ENCODE assay signal across 16 cellular contexts in the genomic region with DNA sequence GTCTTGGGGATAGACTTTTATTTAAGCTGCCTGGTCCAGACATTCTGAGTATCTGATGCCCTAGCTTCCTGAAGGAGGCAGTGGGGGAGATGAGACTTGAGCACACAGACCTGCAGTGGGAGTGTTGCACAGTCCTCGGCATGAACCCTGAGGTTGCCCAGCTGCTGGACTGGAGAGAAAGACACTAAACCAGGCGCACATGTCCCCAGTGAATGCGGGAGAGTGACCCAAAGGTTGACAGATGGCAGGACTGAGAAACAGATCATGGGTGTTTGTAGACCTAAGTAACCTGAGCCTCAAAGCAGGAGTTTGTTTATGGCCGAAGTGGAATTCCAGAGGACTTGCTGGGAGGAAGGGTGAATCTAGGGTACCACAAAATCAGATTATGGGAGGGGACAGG. TPM values are rescaled to one million over a fixed set of nuclear protein-coding genes. Genes with fewer than 3 reads are reported as not detected.
DNase-seq lines count a peak whose midpoint lies in the region; ATAC-seq and TF ChIP-seq lines count a peak whose summit lies in the region.
"Had no signal": no experiment of that assay in that cellular context is flagged by ENCODE, and none has a peak within 500 bp of the region (broad histone marks: within the 10 kb centered on the region; RNA-seq: fewer than 3 reads in every experiment).

No MANE protein-coding gene starts in this region.

- no peak for TF ChIP-seq POLR2A in spleen (IDR thresholded peaks at IDR 0.05)

- H3K27ac ChIP-seq in SJCRH30 (no peak overlapping the region; the same call in 1 of the 2 replicates), spleen (no peak overlapping the region)
- H3K27ac ChIP-seq: BLaER1 treated with 17β-estradiol and CSF1 and Interleukin-3, amounts not matched to agents 10 nM and 100 nM had no signal

- in situ Hi-C loops in ACHN (cut with HindIII; ENCODE audit: low pct_ligation_motif_present, low pct_unique_long_range_greater_than_20kb, low sequenced_read_pairs): no loop called here

- peaks cover 25% of the 10 kb centered on the region for H3K4me1 ChIP-seq in SJCRH30
- no peaks in the 10 kb centered on the region for H3K4me1 ChIP-seq in spleen
- H3K4me1 ChIP-seq: BLaER1 treated with 17β-estradiol and CSF1 and Interleukin-3, amounts not matched to agents 10 nM and 100 nM had no signal

- no peak overlapping the region for H3K27ac Mint-ChIP-seq in naive thymus-derived CD8-positive, alpha-beta T cell
- H3K27ac Mint-ChIP-seq: T-helper 17 cell had no signal

- no peak overlapping the region for H3K4me3 Mint-ChIP-seq in naive thymus-derived CD8-positive, alpha-beta T cell
- H3K4me3 Mint-ChIP-seq: T-helper 17 cell had no signal

- no peaks in the 10 kb centered on the region; the same call in 1 of the 2 replicates for H3K9me3 ChIP-seq in SJCRH30 (replicated peaks)
- H3K9me3 ChIP-seq in spleen: no peaks in the 10 kb centered on the region

- H3K4me3 ChIP-seq in SJCRH30 (peak overlapping the region; percentile 31), spleen (no peak overlapping the region)
- H3K4me3 ChIP-seq: BLaER1 treated with 17β-estradiol and CSF1 and Interleukin-3, amounts not matched to agents 10 nM and 100 nM had no signal

- H3K27me3 Mint-ChIP-seq in naive thymus-derived CD8-positive, alpha-beta T cell: peaks cover 15 to 65% (median 32%) of the 10 kb centered on the region in 5 donors

- H3K36me3 ChIP-seq in SJCRH30: no peaks in the 10 kb centered on the region
- no peaks in the 10 kb centered on the region for H3K36me3 ChIP-seq in spleen
- H3K36me3 ChIP-seq: BLaER1 treated with 17β-estradiol and CSF1 and Interleukin-3, amounts not matched to agents 10 nM and 100 nM had no signal

- intact Hi-C loops in spleen (cut with DNase I; ENCODE audit: low total_unique reads): no loop called here

- POLR2A ChIA-PET in naive thymus-derived CD8-positive, alpha-beta T cell (lab: Charles Lee): no interaction called here

- WGBS in spleen, 5 donors: 48 to 63% (median 54%) methylated on average over 4 of the region's 4 CpGs

- H3K4me1 Mint-ChIP-seq in naive thymus-derived CD8-positive, alpha-beta T cell: no peaks in the 10 kb centered on the region
- H3K4me1 Mint-ChIP-seq: T-helper 17 cell had no signal

- H3K9me3 Mint-ChIP-seq in naive thymus-derived CD8-positive, alpha-beta T cell: peaks cover 0 to 2% (median 0%) of the 10 kb centered on the region in 9 donors

- no peak for ATAC-seq in naive thymus-derived CD8-positive, alpha-beta T cell
- ATAC-seq: T-helper 17 cell had no signal

- no peaks in the 10 kb centered on the region for H3K36me3 Mint-ChIP-seq in naive thymus-derived CD8-positive, alpha-beta T cell

- TF ChIP-seq CTCF in spleen (IDR thresholded peaks at IDR 0.05 in 8 of 11, conservative IDR thresholded peaks at IDR 0.05 in 3 of 11): no peak

- peak; percentile 3 for DNase-seq in NCI-H748 (lab: John Stamatoyannopoulos, UW; ENCODE audit: unreplicated experiment)
- no peak for DNase-seq in NCI-H748 treated with DMSO at 0.1 percent for 48 hours (lab: John Stamatoyannopoulos, UW)
- peak in 1 of 2 experiments; percentile 63 for DNase-seq in SJCRH30
- peak; percentile 96 for DNase-seq in left kidney (ENCODE audit: low read depth, low spot score)
- DNase-seq in epidermal melanocyte (ENCODE audit: insufficient read length, low spot score): no peak
- no peak for DNase-seq in naive thymus-derived CD8-positive, alpha-beta T cell
- DNase-seq in spleen: no peak
- no peak for DNase-seq in ACHN
- DNase-seq: 8988T, EL, H7, NCI-H1930, NCI-H510A, SHP77, T-helper 17 cell had no signal

- H3K27me3 ChIP-seq in SJCRH30: no peaks in the 10 kb centered on the region
- H3K27me3 ChIP-seq in spleen (replicated peaks in 1 of 7): peaks cover 0 to 57% (median 9%) of the 10 kb centered on the region in 7 donors
- H3K27me3 ChIP-seq: BLaER1 treated with 17β-estradiol and CSF1 and Interleukin-3, amounts not matched to agents 10 nM and 100 nM had no signal

RNA-seq across cellular contexts. Expression of a gene that starts 15.7 kb away (rescaled TPM):
- 22.7 and 23.8 TPM in 2 replicates for total RNA-seq in SJCRH30 (2014; rRNA removed; shearing (Covaris generic))
- total RNA-seq in naive thymus-derived CD8-positive, alpha-beta T cell: 1 to 10 TPM; 6.1 TPM
- 10 to 100 TPM; 11.3 to 12.3 (median 12.2) TPM for polyA plus RNA-seq in naive thymus-derived CD8-positive, alpha-beta T cell
- total RNA-seq in spleen: 10 to 100 TPM; 12.2 to 29.4 (median 21.7) TPM
- 10 to 100 TPM; 12.6 to 14.5 (median 13.3) TPM for polyA plus RNA-seq in spleen

Comparison
In these comparisons a context has a peak if more than half of its experiments do, and no peak if none do; other contexts are left out.
1. DNase-seq: peak in NCI-H748 (single experiment) and left kidney (single experiment); none in NCI-H748 treated with DMSO at 0.1 percent for 48 hours (single experiment), epidermal melanocyte (single experiment), naive thymus-derived CD8-positive, alpha-beta T cell (0 of 10), spleen (single experiment) and ACHN (single experiment).